In the genomic region with DNA sequence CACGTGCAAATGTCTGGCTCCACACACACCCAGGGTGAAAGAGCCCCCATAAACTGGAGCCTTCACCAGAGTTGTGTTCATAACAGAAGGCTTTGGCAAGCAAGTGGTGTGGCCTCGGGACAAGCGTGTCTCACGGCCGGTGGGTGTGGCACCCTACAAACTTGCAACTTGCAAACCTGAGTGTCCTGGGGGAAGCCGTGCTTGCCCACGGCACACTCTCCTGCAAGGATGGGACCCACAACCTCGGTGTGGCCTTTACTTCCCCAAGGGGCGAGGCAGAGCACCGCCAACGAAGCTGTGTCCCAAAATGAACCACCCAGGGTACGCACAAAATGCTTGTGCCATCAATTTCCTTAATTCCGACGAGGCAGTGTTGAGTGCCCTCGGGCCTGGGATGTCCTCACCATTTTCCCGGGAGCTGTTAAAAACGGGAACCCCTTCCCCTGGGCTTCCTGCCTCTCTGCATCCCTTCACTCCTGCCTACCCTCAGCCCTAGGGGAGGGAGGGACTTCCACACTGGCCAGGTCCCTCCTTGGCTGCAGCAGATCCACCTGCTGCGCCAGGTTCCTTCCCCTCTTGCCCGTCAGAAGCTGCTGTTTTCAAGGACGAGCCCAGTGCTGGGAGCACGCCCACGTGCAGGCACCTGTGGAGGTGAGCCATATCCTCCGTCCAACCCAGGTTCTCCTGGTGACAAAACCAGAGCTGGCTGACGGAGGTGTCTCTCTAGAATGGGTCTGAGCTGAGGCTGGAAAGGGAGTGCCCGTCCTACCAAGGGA, we compare ENCODE assay signal across 30 cellular contexts.
"Had no signal": no experiment of that assay in that cellular context is flagged by ENCODE, and none has a peak within 500 bp of the region (broad histone marks: within the 10 kb centered on the region; RNA-seq: fewer than 3 reads in every experiment).

No MANE protein-coding gene starts in this region.

- DNase-seq: activated CD4-positive, alpha-beta T cell treated with anti-CD3 and anti-CD28 coated beads for 1 hour; activated CD4-positive, alpha-beta T cell treated with anti-CD3 and anti-CD28 coated beads for 4 hours; activated CD4-positive, alpha-beta T cell treated with anti-CD3 and anti-CD28 coated beads, Interleukin-2, amount 10 ng/mL, durations not matched to agents 7 days and 5 days; activated CD4-positive, alpha-beta T cell treated with anti-CD3 and anti-CD28 coated beads, Interleukin-2, amount 50 U/mL, for 48 hours; activated CD8-positive, alpha-beta memory T cell treated with anti-CD3 and anti-CD28 coated beads for 24 hours; activated CD8-positive, alpha-beta T cell treated with anti-CD3 and anti-CD28 coated beads for 36 hours; activated effector memory CD4-positive, alpha-beta T cell treated with anti-CD3 and anti-CD28 coated beads, Interleukin-2, amount 50 U/mL, for 16 hours; activated naive CD4-positive, alpha-beta T cell treated with anti-CD3 and anti-CD28 coated beads for 36 hours; activated naive CD8-positive, alpha-beta T cell treated with anti-CD3 and anti-CD28 coated beads for 36 hours; activated naive CD8-positive, alpha-beta T cell treated with anti-CD3 and anti-CD28 coated beads, Interleukin-2, amount 50 U/mL, for 24 hours; activated T-cell treated with anti-CD3 and anti-CD28 coated beads, Interleukin-2, amount 50 U/mL, for 48 hours; adrenal gland; amygdala; aorta; cortex of kidney; dermis blood vessel endothelial cell; effector CD4-positive, alpha-beta T cell; effector memory CD8-positive, alpha-beta T cell; esophagus squamous epithelium; foreskin melanocyte; T-helper 2 cell had no signal

- H3K4me3 ChIP-seq: adrenal gland, esophagus squamous epithelium, gastroesophageal sphincter had no signal

- H3K4me1 ChIP-seq: adrenal gland, esophagus squamous epithelium, gastroesophageal sphincter had no signal

- ATAC-seq: activated CD8-positive, alpha-beta T cell treated with anti-CD3 and anti-CD28 coated beads for 36 hours; activated naive CD8-positive, alpha-beta T cell treated with anti-CD3 and anti-CD28 coated beads, Interleukin-2, amount 50 U/mL, for 24 hours; effector memory CD8-positive, alpha-beta T cell; gastroesophageal sphincter had no signal

- FAIRE-seq: colon, endothelial cell of umbilical vein had no signal

- H3K9me3 Mint-ChIP-seq: activated CD4-positive, alpha-beta T cell treated with anti-CD3 and anti-CD28 coated beads, Interleukin-2, amount 10 ng/mL, durations not matched to agents 7 days and 5 days; activated naive CD4-positive, alpha-beta T cell treated with anti-CD3 and anti-CD28 coated beads, Interleukin-2, amount 50 U/mL, for 24 hours; activated naive CD8-positive, alpha-beta T cell treated with anti-CD3 and anti-CD28 coated beads for 36 hours; central memory CD8-positive, alpha-beta T cell; effector memory CD8-positive, alpha-beta T cell had no signal

- H3K27me3 ChIP-seq: adrenal gland, esophagus squamous epithelium, gastroesophageal sphincter had no signal

- H3K4me3 Mint-ChIP-seq: activated CD4-positive, alpha-beta T cell treated with anti-CD3 and anti-CD28 coated beads, Interleukin-2, amount 10 ng/mL, durations not matched to agents 7 days and 5 days; activated CD8-positive, alpha-beta T cell treated with anti-CD3 and anti-CD28 coated beads for 36 hours; activated naive CD4-positive, alpha-beta T cell treated with anti-CD3 and anti-CD28 coated beads for 36 hours; activated naive CD4-positive, alpha-beta T cell treated with anti-CD3 and anti-CD28 coated beads, Interleukin-2, amount 50 U/mL, for 24 hours; activated naive CD8-positive, alpha-beta T cell treated with anti-CD3 and anti-CD28 coated beads for 36 hours; activated naive CD8-positive, alpha-beta T cell treated with anti-CD3 and anti-CD28 coated beads, Interleukin-2, amount 50 U/mL, for 24 hours; activated T-helper 1 cell treated with anti-CD3 and anti-CD28 coated beads, Interleukin-12 subunit alpha, Interleukin-12 subunit beta, Interleukin-2, Interleukin-4 antibody, amounts not matched to agents 30 ng/mL and 10 ng/mL and 1 ng/mL, durations not matched to agents 14 hours and 24 hours and 36 hours; brain; central memory CD8-positive, alpha-beta T cell; effector memory CD8-positive, alpha-beta T cell had no signal

- H3K36me3 ChIP-seq: adrenal gland had no signal

- H3K27ac ChIP-seq: adrenal gland, epithelial cell of prostate, esophagus squamous epithelium, gastroesophageal sphincter had no signal

- H3K4me1 Mint-ChIP-seq: activated CD4-positive, alpha-beta T cell treated with anti-CD3 and anti-CD28 coated beads, Interleukin-2, amount 10 ng/mL, durations not matched to agents 7 days and 5 days; activated naive CD4-positive, alpha-beta T cell treated with anti-CD3 and anti-CD28 coated beads, Interleukin-2, amount 50 U/mL, for 24 hours; activated naive CD8-positive, alpha-beta T cell treated with anti-CD3 and anti-CD28 coated beads for 36 hours; activated naive CD8-positive, alpha-beta T cell treated with anti-CD3 and anti-CD28 coated beads, Interleukin-2, amount 50 U/mL, for 24 hours had no signal

- H3K9me3 ChIP-seq: adrenal gland had no signal

- H3K27ac Mint-ChIP-seq: activated CD4-positive, alpha-beta T cell treated with anti-CD3 and anti-CD28 coated beads, Interleukin-2, amount 10 ng/mL, durations not matched to agents 7 days and 5 days; activated CD8-positive, alpha-beta T cell treated with anti-CD3 and anti-CD28 coated beads for 36 hours; activated naive CD4-positive, alpha-beta T cell treated with anti-CD3 and anti-CD28 coated beads for 36 hours; activated naive CD4-positive, alpha-beta T cell treated with anti-CD3 and anti-CD28 coated beads, Interleukin-2, amount 50 U/mL, for 24 hours; activated naive CD8-positive, alpha-beta T cell treated with anti-CD3 and anti-CD28 coated beads for 36 hours; activated naive CD8-positive, alpha-beta T cell treated with anti-CD3 and anti-CD28 coated beads, Interleukin-2, amount 50 U/mL, for 24 hours; activated T-helper 1 cell treated with anti-CD3 and anti-CD28 coated beads, Interleukin-12 subunit alpha, Interleukin-12 subunit beta, Interleukin-2, Interleukin-4 antibody, amounts not matched to agents 30 ng/mL and 10 ng/mL and 1 ng/mL, durations not matched to agents 14 hours and 24 hours and 36 hours; activated T-helper 2 cell treated with anti-CD3 and anti-CD28 coated beads, Interferon-gamma antibody, Interleukin-2, Interleukin-4, amounts not matched to agents 10 μg/mL and 5 μg/mL and 100 μg/mL, durations not matched to agents 14 hours and 24 hours and 36 hours; brain; effector memory CD8-positive, alpha-beta T cell had no signal

- H3K27me3 Mint-ChIP-seq: activated CD4-positive, alpha-beta T cell treated with anti-CD3 and anti-CD28 coated beads, Interleukin-2, amount 10 ng/mL, durations not matched to agents 7 days and 5 days; activated CD8-positive, alpha-beta T cell treated with anti-CD3 and anti-CD28 coated beads for 36 hours; activated naive CD4-positive, alpha-beta T cell treated with anti-CD3 and anti-CD28 coated beads, Interleukin-2, amount 50 U/mL, for 24 hours; activated naive CD8-positive, alpha-beta T cell treated with anti-CD3 and anti-CD28 coated beads for 36 hours; activated naive CD8-positive, alpha-beta T cell treated with anti-CD3 and anti-CD28 coated beads, Interleukin-2, amount 50 U/mL, for 24 hours; central memory CD8-positive, alpha-beta T cell; effector memory CD8-positive, alpha-beta T cell had no signal
